In the genomic region with DNA sequence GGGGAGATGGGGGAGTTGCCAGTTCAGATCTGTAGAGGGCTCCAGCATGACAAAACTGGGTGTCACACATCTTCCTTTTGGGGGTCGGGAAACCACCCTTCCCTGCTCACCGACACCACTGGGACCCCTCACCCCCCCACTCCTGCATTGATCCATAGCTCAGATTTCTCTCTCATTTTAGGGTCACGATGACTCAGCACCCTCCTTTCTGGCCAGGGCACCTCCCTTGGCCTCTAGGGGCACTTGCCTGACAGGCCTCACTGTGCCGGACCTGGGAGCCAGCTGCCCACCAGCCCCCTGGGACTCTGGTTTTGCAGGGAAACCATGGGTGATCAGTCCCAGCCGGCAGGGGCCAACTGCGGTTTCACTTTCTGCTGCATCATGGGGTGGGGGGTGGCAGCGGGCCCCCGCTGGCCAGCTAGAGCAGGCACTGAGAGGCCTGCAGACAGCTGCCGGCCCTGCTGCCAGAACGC, we compare ENCODE assay signal across 10 cellular contexts.
DNase-seq lines count a peak whose midpoint lies in the region; ATAC-seq, FAIRE-seq and TF ChIP-seq lines count a peak whose summit lies in the region.
"Had no signal": no experiment of that assay in that cellular context is flagged by ENCODE, and none has a peak within 500 bp of the region (broad histone marks: within the 10 kb centered on the region; RNA-seq: fewer than 3 reads in every experiment).

No MANE protein-coding gene starts in this region.

- H3K4me3 ChIP-seq in GM12878 (peak overlapping the region; percentile 91; the same call in 1 of the 2 replicates), gastrocnemius medialis (peak overlapping the region; percentile 35 to 98 (median 64))
- H3K4me3 ChIP-seq in CD8-positive, alpha-beta T cell (ENCODE audit: low read depth, low read length) = no peak overlapping the region

- H3K4me2 ChIP-seq in GM12878 (ENCODE audit: control insufficient read depth, insufficient read depth) = peak overlapping the region; percentile 89

- H3K79me2 ChIP-seq in GM12878 (ENCODE audit: control insufficient read depth, insufficient read depth, low read length) = peaks cover 98% of the 10 kb centered on the region

- in situ Hi-C loops in GM12878 (cut with MboI) = no loop called here
- in situ Hi-C loops in gastrocnemius medialis (cut with MboI; ENCODE audit: low sequenced_read_pairs in 4 of 4) = loop anchor here in 1 of 4 donors (25.0 kb wide), 1 partner anchor 102 kb away; no protein-coding TSS in a partner anchor

- intact Hi-C loops in GM12878 (cut with micrococcal nuclease; ENCODE audit: unreplicated experiment) = loop anchor here (1.0 kb wide), 2 partner anchors 9 to 44 kb away; no protein-coding TSS in a partner anchor
- intact Hi-C loops in gastrocnemius medialis (cut with DNase I; ENCODE audit: low total_unique reads) = no loop called here
- intact Hi-C loops in activated CD4-positive, alpha-beta memory T cell treated with anti-CD3 and anti-CD28 coated beads for 36 hours (cut with micrococcal nuclease) = no loop called here
- intact Hi-C loops in CD8-positive, alpha-beta T cell (cut with DNase I, micrococcal nuclease) = no loop called here

- no peak overlapping the region for H3K4me3 Mint-ChIP-seq in activated CD4-positive, alpha-beta memory T cell treated with anti-CD3 and anti-CD28 coated beads for 36 hours
- H3K4me3 Mint-ChIP-seq in CD8-positive, alpha-beta T cell = no peak overlapping the region

- H3K27ac Mint-ChIP-seq in activated CD4-positive, alpha-beta memory T cell treated with anti-CD3 and anti-CD28 coated beads for 36 hours = no peak overlapping the region
- no peak overlapping the region for H3K27ac Mint-ChIP-seq in CD8-positive, alpha-beta T cell

- H3K9me3 ChIP-seq in GM12878 (replicated peaks; ENCODE audit: control insufficient read depth, insufficient read depth, low read length) (no peaks in the 10 kb centered on the region), gastrocnemius medialis (no peaks in the 10 kb centered on the region)
- no peaks in the 10 kb centered on the region for H3K9me3 ChIP-seq in CD8-positive, alpha-beta T cell (ENCODE audit: low read length)

- peak; percentile 16 for DNase-seq in NCI-H1092 treated with DMSO at 0.1 percent for 48 hours (lab: John Stamatoyannopoulos, UW)
- no peak for DNase-seq in NCI-H1092 (lab: John Stamatoyannopoulos, UW)
- peak; percentile 86 for DNase-seq in GM12878 (ENCODE audit: low read depth, low spot score)
- peak in 1 of 2 donors; percentile 64 for DNase-seq in gastrocnemius medialis
- DNase-seq in activated CD4-positive, alpha-beta memory T cell treated with anti-CD3 and anti-CD28 coated beads for 36 hours = no peak
- no peak for DNase-seq in DMS114 treated with DMSO at 0.1 percent for 48 hours (lab: John Stamatoyannopoulos, UW; ENCODE audit: unreplicated experiment)
- DNase-seq in CD8-positive, alpha-beta T cell = no peak

- no peak for FAIRE-seq in GM12878 (lab: Jason Lieb, UNC)
- FAIRE-seq: A204.1 had no signal

- SMC1A ChIA-PET in GM12878 (lab: Charles Lee; ENCODE audit: uncharacterized antibody, unreplicated experiment) = interaction anchor here (0.6 to 10.7 kb wide), 12 partner anchors 10 to 298 kb away, joined by 3 to 95 read pairs (median 4); no protein-coding TSS in a partner anchor

- TF ChIP-seq CTCF in GM12878 (IDR thresholded peaks at IDR 0.05 in 2 of 3, conservative IDR thresholded peaks at IDR 0.05 in 1 of 3; ENCODE audit: control insufficient read depth in 2 of 3, extremely low read depth in 1 of 3, insufficient read depth in 1 of 3, low read depth in 3 of 3, low read length in 3 of 3) (peak; percentile 35 to 60 (median 43); a peak in 5 of 6 replicates), gastrocnemius medialis (IDR thresholded peaks at IDR 0.05 in 4 of 5, conservative IDR thresholded peaks at IDR 0.05 in 1 of 5) (peak in 4 of 5 experiments; percentile 10 to 39 (median 26))
- TF ChIP-seq CTCF in CD8-positive, alpha-beta T cell (IDR thresholded peaks at IDR 0.05) = no peak

- no peaks in the 10 kb centered on the region for H3K27me3 Mint-ChIP-seq in activated CD4-positive, alpha-beta memory T cell treated with anti-CD3 and anti-CD28 coated beads for 36 hours
- no peaks in the 10 kb centered on the region for H3K27me3 Mint-ChIP-seq in CD8-positive, alpha-beta T cell (ENCODE audit: low read depth)

- 2% methylated on average over 10 of the region's 10 CpGs for WGBS in GM12878 (ENCODE audit: insufficient coverage, insufficient replicate concordance, low lambda C conversion rate, missing lambda C conversion rate)

- TF ChIP-seq POLR2A in GM12878 (IDR thresholded peaks at IDR 0.05; ENCODE audit: low read depth, low read length) (0 out of 2 replicates have a peak, but pooled peaks have one; percentile 27), gastrocnemius medialis (IDR thresholded peaks at IDR 0.05) (no peak)

- H3K4me1 ChIP-seq in GM12878 (ENCODE audit: control insufficient read depth, insufficient read depth, low read length) = peaks cover 54% of the 10 kb centered on the region
- H3K4me1 ChIP-seq in gastrocnemius medialis = peaks cover 77 to 79% of the 10 kb centered on the region in 2 donors
- H3K4me1 ChIP-seq in CD8-positive, alpha-beta T cell (ENCODE audit: insufficient read depth, low read length) = peaks cover 36% of the 10 kb centered on the region

- peaks cover 0 to 2% of the 10 kb centered on the region in 2 experiments; a peak in 1 of 4 replicates for H3K36me3 ChIP-seq in GM12878 (ENCODE audit: control insufficient read depth in 2 of 2, insufficient read depth in 2 of 2, low read length in 1 of 2)
- no peaks in the 10 kb centered on the region for H3K36me3 ChIP-seq in gastrocnemius medialis
- H3K36me3 ChIP-seq in CD8-positive, alpha-beta T cell (ENCODE audit: insufficient read depth, low read length) = no peaks in the 10 kb centered on the region

- H4K20me1 ChIP-seq in GM12878 (ENCODE audit: control insufficient read depth, insufficient read depth) = no peaks in the 10 kb centered on the region

- peak; percentile 82 to 97 for TF ChIP-seq EP300 in GM12878 (IDR thresholded peaks at IDR 0.05; ENCODE audit: borderline replicate concordance in 1 of 2, control insufficient read depth in 1 of 2, low read depth in 2 of 2, low read length in 2 of 2)

- H3K27me3 ChIP-seq in GM12878 (replicated peaks in 1 of 2; ENCODE audit: control insufficient read depth in 2 of 2, insufficient read depth in 2 of 2, low read length in 1 of 2) (no peaks in the 10 kb centered on the region), gastrocnemius medialis (no peaks in the 10 kb centered on the region)
- H3K27me3 ChIP-seq in CD8-positive, alpha-beta T cell (ENCODE audit: insufficient read depth, low read length) = no peaks in the 10 kb centered on the region

- TF ChIP-seq RAD21 in GM12878 (IDR thresholded peaks at IDR 0.05; ENCODE audit: insufficient read depth, low read depth, low read length) = peak; percentile 13; the same call in 1 of the 2 replicates

- BruUV-seq in GM12878 (replicated peaks; lab: Mats Ljungman, UMichigan) = no TSS peak

- ATAC-seq in HG03097 (IDR thresholded peaks at IDR 0.05; ENCODE audit: low FRiP score, unreplicated experiment) (peak; percentile 74), GM12878 (peak; percentile 76), gastrocnemius medialis (peak in 1 of 2 donors; percentile 8)
- no peak for ATAC-seq in CD8-positive, alpha-beta T cell
- ATAC-seq: right cardiac atrium had no signal

- RAD21 ChIA-PET in GM12878 (lab: Charles Lee; ENCODE audit: unreplicated experiment) = interaction anchor here (0.7 to 8.9 kb wide), 15 partner anchors 8 to 298 kb away, joined by 3 to 75 read pairs (median 5); no protein-coding TSS in a partner anchor

- no peaks in the 10 kb centered on the region for H3K36me3 Mint-ChIP-seq in activated CD4-positive, alpha-beta memory T cell treated with anti-CD3 and anti-CD28 coated beads for 36 hours
- H3K36me3 Mint-ChIP-seq in CD8-positive, alpha-beta T cell = no peaks in the 10 kb centered on the region

- no peak overlapping the region for H2AFZ ChIP-seq in GM12878 (ENCODE audit: control insufficient read depth, low read depth, low read length)

- H3K9ac ChIP-seq in GM12878 (ENCODE audit: control insufficient read depth, insufficient read depth, low read length) = peak overlapping the region; percentile 92

- POLR2A ChIA-PET in GM12878 (lab: Charles Lee) = interaction anchor here (0.6 to 2.5 kb wide), 11 partner anchors 9 to 1332 kb away, joined by 3 to 14 read pairs (median 4); no protein-coding TSS in a partner anchor
- POLR2A ChIA-PET in activated CD4-positive, alpha-beta memory T cell treated with anti-CD3 and anti-CD28 coated beads for 36 hours (lab: Charles Lee) = no interaction called here
- POLR2A ChIA-PET in CD8-positive, alpha-beta T cell (lab: Charles Lee) = no interaction called here

- peak overlapping the region; percentile 92 for H3K27ac ChIP-seq in GM12878 (ENCODE audit: control insufficient read depth, insufficient read depth)
- peak overlapping the region; percentile 95 to 99 (median 98) for H3K27ac ChIP-seq in gastrocnemius medialis
- no peak overlapping the region for H3K27ac ChIP-seq in CD8-positive, alpha-beta T cell (ENCODE audit: low read depth, low read length)

- peaks cover 18% of the 10 kb centered on the region for H3K4me1 Mint-ChIP-seq in activated CD4-positive, alpha-beta memory T cell treated with anti-CD3 and anti-CD28 coated beads for 36 hours (ENCODE audit: low read depth)
- peaks cover 41% of the 10 kb centered on the region for H3K4me1 Mint-ChIP-seq in CD8-positive, alpha-beta T cell (ENCODE audit: low read depth)

- CTCF ChIA-PET in GM12878 (lab: Yijun Ruan, JAX) = interaction anchor here (0.6 to 8.9 kb wide), 9 partner anchors 9 to 217 kb away, joined by 3 to 49 read pairs (median 13); no protein-coding TSS in a partner anchor
- CTCF ChIA-PET in activated CD4-positive, alpha-beta memory T cell treated with anti-CD3 and anti-CD28 coated beads for 36 hours (lab: Charles Lee) = interaction anchor here (0.7 to 1.2 kb wide), 2 partner anchors 43 to 387 kb away, joined by 3 read pairs; no protein-coding TSS in a partner anchor
- CTCF ChIA-PET in CD8-positive, alpha-beta T cell (lab: Charles Lee) = interaction anchor here (1.5 to 2.2 kb wide), 3 partner anchors 10 to 217 kb away, joined by 3 to 18 read pairs (median 4); no protein-coding TSS in a partner anchor

- no peaks in the 10 kb centered on the region for H3K9me3 Mint-ChIP-seq in activated CD4-positive, alpha-beta memory T cell treated with anti-CD3 and anti-CD28 coated beads for 36 hours
- H3K9me3 Mint-ChIP-seq in CD8-positive, alpha-beta T cell = no peaks in the 10 kb centered on the region

TF ChIP-seq in GM12878, 131 proteins besides CTCF, POLR2A, EP300 and RAD21 (continues in another document):
- TF ChIP-seq SMAD1 (IDR thresholded peaks at IDR 0.05; ENCODE audit: low read depth, partially characterized antibody) = peak; percentile 32
- peak; percentile 52; the same call in 1 of the 2 replicates for TF ChIP-seq JUNB (IDR thresholded peaks at IDR 0.05)

Comparison
In these comparisons a context has a peak if more than half of its experiments do, and no peak if none do; other contexts are left out.
1. DNase-seq: peak in NCI-H1092 treated with DMSO at 0.1 percent for 48 hours (single experiment) and GM12878 (single experiment); none in NCI-H1092 (single experiment), activated CD4-positive, alpha-beta memory T cell treated with anti-CD3 and anti-CD28 coated beads for 36 hours (single experiment), DMS114 treated with DMSO at 0.1 percent for 48 hours (single experiment) and CD8-positive, alpha-beta T cell (0 of 7).